Comparison of ENCODE assay signal across 14 cellular contexts in the genomic region with DNA sequence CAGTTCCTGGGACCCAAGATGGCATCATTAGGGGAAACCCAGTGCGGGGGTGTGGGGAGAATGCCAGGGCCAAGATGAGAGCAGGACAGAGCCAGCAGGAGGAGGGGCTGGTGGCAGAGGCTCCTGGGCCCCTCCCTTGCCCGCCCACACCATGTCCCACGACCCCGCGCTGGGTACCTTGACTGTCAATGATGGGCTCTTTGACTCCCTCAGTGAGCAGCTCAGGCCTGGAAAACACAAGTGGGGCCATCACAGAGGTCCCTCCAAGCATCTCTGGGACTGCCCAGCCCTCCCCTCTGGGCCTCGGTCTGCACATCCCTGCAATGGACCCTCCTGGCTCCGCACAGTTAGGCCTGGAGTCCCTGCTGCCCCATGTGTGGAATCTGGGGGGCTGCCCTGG.
"Had no signal": no experiment of that assay in that cellular context is flagged by ENCODE, and none has a peak within 500 bp of the region (broad histone marks: within the 10 kb centered on the region; RNA-seq: fewer than 3 reads in every experiment).

No MANE protein-coding gene starts in this region.

- H3K27ac Mint-ChIP-seq: activated naive CD4-positive, alpha-beta T cell treated with anti-CD3 and anti-CD28 coated beads, Interleukin-2, amount 10 ng/mL, durations not matched to agents 7 days and 5 days; stimulated activated effector memory CD8-positive, alpha-beta T cell treated with anti-CD3 and anti-CD28 coated beads, Interleukin-12 subunit alpha, Interleukin-12 subunit beta, amount 100 ng/mL, for 72 hours had no signal

- H3K4me1 ChIP-seq: adrenal gland, left ventricle myocardium inferior, psoas muscle, tibial nerve, vagina had no signal

- DNase-seq: activated CD4-positive, alpha-beta T cell treated with anti-CD3 and anti-CD28 coated beads for 48 hours; activated naive CD4-positive, alpha-beta T cell treated with anti-CD3 and anti-CD28 coated beads, Interleukin-2, amount 10 ng/mL, durations not matched to agents 7 days and 5 days; activated T-cell treated with anti-CD3 and anti-CD28 coated beads, Interleukin-2, amount 50 U/mL, for 1 hour; adrenal gland; erythroblast; left ventricle myocardium inferior; nephron progenitor cell; psoas muscle; stimulated activated CD4-positive, alpha-beta T cell treated with anti-CD3 and anti-CD28 coated beads, Interleukin-12 subunit alpha, Interleukin-12 subunit beta, amount 100 ng/mL, for 4 hours; substantia nigra; T-helper 2 cell had no signal

- H3K9me3 ChIP-seq: adrenal gland, left ventricle myocardium inferior, psoas muscle, tibial nerve, vagina had no signal

- H3K9me3 Mint-ChIP-seq: activated naive CD4-positive, alpha-beta T cell treated with anti-CD3 and anti-CD28 coated beads, Interleukin-2, amount 10 ng/mL, durations not matched to agents 7 days and 5 days; nephron progenitor cell; stimulated activated effector memory CD8-positive, alpha-beta T cell treated with anti-CD3 and anti-CD28 coated beads, Interleukin-12 subunit alpha, Interleukin-12 subunit beta, amount 100 ng/mL, for 72 hours had no signal

- ATAC-seq: stimulated activated effector memory CD8-positive, alpha-beta T cell treated with anti-CD3 and anti-CD28 coated beads, Interleukin-12 subunit alpha, Interleukin-12 subunit beta, amount 100 ng/mL, for 72 hours had no signal

- H3K27ac ChIP-seq: adrenal gland, left ventricle myocardium inferior, psoas muscle, tibial nerve, vagina had no signal

- H3K27me3 ChIP-seq: adrenal gland, tibial nerve, vagina had no signal

- H3K4me1 Mint-ChIP-seq: activated naive CD4-positive, alpha-beta T cell treated with anti-CD3 and anti-CD28 coated beads, Interleukin-2, amount 10 ng/mL, durations not matched to agents 7 days and 5 days; stimulated activated effector memory CD8-positive, alpha-beta T cell treated with anti-CD3 and anti-CD28 coated beads, Interleukin-12 subunit alpha, Interleukin-12 subunit beta, amount 100 ng/mL, for 72 hours had no signal

- H3K4me3 ChIP-seq: adrenal gland, left ventricle myocardium inferior, psoas muscle, tibial nerve, vagina had no signal

- H3K4me3 Mint-ChIP-seq: activated naive CD4-positive, alpha-beta T cell treated with anti-CD3 and anti-CD28 coated beads, Interleukin-2, amount 10 ng/mL, durations not matched to agents 7 days and 5 days; nephron progenitor cell; stimulated activated effector memory CD8-positive, alpha-beta T cell treated with anti-CD3 and anti-CD28 coated beads, Interleukin-12 subunit alpha, Interleukin-12 subunit beta, amount 100 ng/mL, for 72 hours had no signal
